ENCODE assay signal across 33 cellular contexts in the genomic region with DNA sequence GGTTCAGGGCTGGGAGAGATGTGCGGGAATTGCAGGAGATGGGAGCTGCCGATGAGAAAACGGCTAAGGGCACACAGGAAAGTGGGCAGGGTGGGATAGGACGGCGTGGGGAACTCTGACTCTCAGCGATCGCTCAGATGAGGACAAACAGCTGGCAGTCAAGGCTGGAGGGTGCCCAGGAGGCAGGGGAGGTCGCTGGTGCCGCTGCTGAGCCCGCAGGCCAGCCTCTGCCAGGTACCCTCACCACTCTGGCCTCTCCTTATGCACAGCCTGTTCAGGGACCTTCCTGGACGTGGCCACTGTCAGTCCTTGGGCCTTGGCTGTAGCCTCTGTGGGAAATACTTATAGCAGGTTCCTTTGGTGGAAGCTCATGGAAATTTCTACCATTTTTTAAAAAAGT.
"Had no signal": no experiment of that assay in that cellular context is flagged by ENCODE, and none has a peak within 500 bp of the region (broad histone marks: within the 10 kb centered on the region; RNA-seq: fewer than 3 reads in every experiment).

No MANE protein-coding gene starts in this region.

- H3K9ac ChIP-seq: SK-N-SH had no signal

- H3K27me3 ChIP-seq: ascending aorta, Peyer's patch had no signal

- H3K27ac Mint-ChIP-seq: activated CD4-positive, alpha-beta memory T cell treated with anti-CD3 and anti-CD28 coated beads for 36 hours; activated CD4-positive, alpha-beta T cell treated with anti-CD3 and anti-CD28 coated beads for 36 hours; activated naive CD4-positive, alpha-beta T cell treated with anti-CD3 and anti-CD28 coated beads for 36 hours; activated naive CD4-positive, alpha-beta T cell treated with anti-CD3 and anti-CD28 coated beads, Interleukin-2, amount 50 U/mL, for 72 hours; activated T-helper 1 cell treated with anti-CD3 and anti-CD28 coated beads, Interleukin-12 subunit alpha, Interleukin-12 subunit beta, Interleukin-2, Interleukin-4 antibody, amounts not matched to agents 30 ng/mL and 10 ng/mL and 1 ng/mL, durations not matched to agents 14 hours and 24 hours and 36 hours; T-helper 1 cell treated with Interleukin-12 subunit alpha and Interleukin-12 subunit beta and Interleukin-4 antibody, amounts not matched to agents 30 μg/mL and 1 μg/mL, for 36 hours; T-helper 2 cell treated with Interferon-gamma antibody and Interleukin-4, amounts not matched to agents 5 μg/mL and 100 μg/mL, for 36 hours had no signal

- H3K36me3 ChIP-seq: ascending aorta, cardiac muscle cell, Peyer's patch, SJSA1 had no signal

- DNase-seq: activated CD4-positive, alpha-beta memory T cell treated with anti-CD3 and anti-CD28 coated beads for 36 hours; activated CD4-positive, alpha-beta T cell treated with anti-CD3 and anti-CD28 coated beads for 36 hours; activated CD4-positive, alpha-beta T cell treated with anti-CD3 and anti-CD28 coated beads, Interleukin-2, amount 50 U/mL, for 1 hour; activated CD8-positive, alpha-beta memory T cell treated with anti-CD3 and anti-CD28 coated beads, Interleukin-2, amount 50 U/mL, for 4 hours; activated gamma-delta T cell treated with Interleukin-2 at 50 U/mL for 16 hours; activated naive CD4-positive, alpha-beta T cell treated with anti-CD3 and anti-CD28 coated beads for 36 hours; activated T-cell treated with anti-CD3 and anti-CD28 coated beads for 4 hours; activated T-cell treated with anti-CD3 and anti-CD28 coated beads, Interleukin-2, amount 50 U/mL, for 4 hours; amniotic stem cell; NCI-H1092 treated with DMSO at 0.1 percent for 48 hours; NCI-H1417; NCI-H187; NCI-H2029 treated with DMSO at 0.1 percent for 48 hours; NCI-H2107; NCI-H2171; NCI-H510A; NCI-H526; NCI-H748 treated with DMSO at 0.1 percent for 48 hours; NK-92 treated with Interleukin-12 subunit alpha and Interleukin-12 subunit beta, amount 100 ng/mL, for 24 hours; PC-3; Peyer's patch; RPMI8226; SHP77 treated with DMSO at 0.1 percent for 48 hours; SK-N-SH had no signal

- ATAC-seq: activated CD4-positive, alpha-beta T cell treated with anti-CD3 and anti-CD28 coated beads for 36 hours; activated CD4-positive, CD25-positive, alpha-beta regulatory T cell treated with anti-CD3 and anti-CD28 coated beads, Interleukin-2, amount 50 U/mL, for 24 hours; activated naive CD4-positive, alpha-beta T cell treated with anti-CD3 and anti-CD28 coated beads, Interleukin-2, amount 50 U/mL, for 72 hours; activated T-cell treated with anti-CD3 and anti-CD28 coated beads, Interleukin-2, amount 50 U/mL, for 4 hours; PC-3 had no signal

- H3K4me3 Mint-ChIP-seq: activated CD4-positive, alpha-beta memory T cell treated with anti-CD3 and anti-CD28 coated beads for 36 hours; activated CD4-positive, alpha-beta T cell treated with anti-CD3 and anti-CD28 coated beads for 36 hours; activated naive CD4-positive, alpha-beta T cell treated with anti-CD3 and anti-CD28 coated beads for 36 hours; activated T-cell treated with anti-CD3 and anti-CD28 coated beads, Interleukin-2, amount 50 U/mL, for 4 hours; activated T-helper 1 cell treated with anti-CD3 and anti-CD28 coated beads, Interleukin-12 subunit alpha, Interleukin-12 subunit beta, Interleukin-2, Interleukin-4 antibody, amounts not matched to agents 30 ng/mL and 10 ng/mL and 1 ng/mL, durations not matched to agents 14 hours and 24 hours and 36 hours; T-helper 1 cell treated with Interleukin-12 subunit alpha and Interleukin-12 subunit beta and Interleukin-4 antibody, amounts not matched to agents 30 μg/mL and 1 μg/mL, for 36 hours; T-helper 2 cell treated with Interferon-gamma antibody and Interleukin-4, amounts not matched to agents 5 μg/mL and 100 μg/mL, for 36 hours had no signal

- H3K27me3 Mint-ChIP-seq: activated CD4-positive, alpha-beta memory T cell treated with anti-CD3 and anti-CD28 coated beads for 36 hours; activated CD4-positive, alpha-beta T cell treated with anti-CD3 and anti-CD28 coated beads for 36 hours had no signal

- H3K9me3 Mint-ChIP-seq: activated CD4-positive, alpha-beta memory T cell treated with anti-CD3 and anti-CD28 coated beads for 36 hours; activated naive CD4-positive, alpha-beta T cell treated with anti-CD3 and anti-CD28 coated beads for 36 hours; activated naive CD4-positive, alpha-beta T cell treated with anti-CD3 and anti-CD28 coated beads, Interleukin-2, amount 50 U/mL, for 72 hours; activated T-cell treated with anti-CD3 and anti-CD28 coated beads, Interleukin-2, amount 50 U/mL, for 4 hours; activated T-helper 1 cell treated with anti-CD3 and anti-CD28 coated beads, Interleukin-12 subunit alpha, Interleukin-12 subunit beta, Interleukin-2, Interleukin-4 antibody, amounts not matched to agents 30 ng/mL and 10 ng/mL and 1 ng/mL, durations not matched to agents 14 hours and 24 hours and 36 hours; T-helper 1 cell treated with Interleukin-12 subunit alpha and Interleukin-12 subunit beta and Interleukin-4 antibody, amounts not matched to agents 30 μg/mL and 1 μg/mL, for 36 hours; T-helper 2 cell treated with Interferon-gamma antibody and Interleukin-4, amounts not matched to agents 5 μg/mL and 100 μg/mL, for 36 hours had no signal

- H3K4me2 ChIP-seq: SK-N-SH had no signal

- H3K4me1 Mint-ChIP-seq: activated CD4-positive, alpha-beta T cell treated with anti-CD3 and anti-CD28 coated beads for 36 hours had no signal

- H3K27ac ChIP-seq: ascending aorta, cardiac muscle cell, Peyer's patch, SJSA1 had no signal

- H3K36me3 Mint-ChIP-seq: activated CD4-positive, alpha-beta memory T cell treated with anti-CD3 and anti-CD28 coated beads for 36 hours; activated naive CD4-positive, alpha-beta T cell treated with anti-CD3 and anti-CD28 coated beads, Interleukin-2, amount 50 U/mL, for 72 hours had no signal

- H3K4me1 ChIP-seq: ascending aorta, Peyer's patch, SJSA1 had no signal

- H3K9me2 ChIP-seq: SK-N-SH had no signal

- H3K4me3 ChIP-seq: ascending aorta, cardiac muscle cell, Peyer's patch, SJSA1 had no signal

- FAIRE-seq: TTC549 had no signal

- H3K9me3 ChIP-seq: ascending aorta, Peyer's patch, SJSA1, SK-N-SH had no signal
